ENCODE assay signal across 18 cellular contexts in the genomic region with DNA sequence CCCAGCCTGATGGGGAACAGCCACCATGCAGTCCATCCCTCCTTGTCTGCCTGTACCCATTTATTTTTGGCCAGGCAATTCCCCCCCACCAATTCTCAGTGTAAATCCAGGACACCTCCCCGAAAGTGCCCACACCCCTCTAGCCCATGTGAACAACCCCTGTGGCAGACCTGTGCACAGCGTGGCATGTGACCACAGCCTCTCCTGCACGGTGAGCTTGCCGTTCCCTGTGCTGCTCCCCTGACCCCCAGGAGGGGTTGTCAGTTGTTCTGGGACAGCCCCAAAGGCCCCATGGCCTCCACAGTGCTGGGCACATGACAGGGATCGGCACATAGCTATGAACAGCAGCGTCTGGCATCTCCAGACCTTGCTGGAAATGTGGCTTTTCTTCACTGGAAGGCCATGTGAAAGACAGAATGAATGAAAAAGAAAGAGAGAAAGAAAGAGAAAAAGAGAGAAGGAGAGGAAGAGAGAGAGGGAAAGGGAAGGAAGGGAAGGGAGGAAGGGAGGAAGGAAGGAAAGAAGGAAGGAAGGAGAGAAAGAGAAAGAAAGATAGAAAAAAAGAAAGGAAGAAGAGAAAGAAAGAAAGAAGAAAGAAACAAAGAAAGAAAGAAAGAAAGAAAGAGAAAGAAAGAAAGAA. TPM values are rescaled to one million over a fixed set of nuclear protein-coding genes. Genes with fewer than 3 reads are reported as not detected.
DNase-seq lines count a peak whose midpoint lies in the region; ATAC-seq and TF ChIP-seq lines count a peak whose summit lies in the region.
"Had no signal": no experiment of that assay in that cellular context is flagged by ENCODE, and none has a peak within 500 bp of the region (broad histone marks: within the 10 kb centered on the region; RNA-seq: fewer than 3 reads in every experiment).

No MANE protein-coding gene starts in this region.

- no peaks in the 10 kb centered on the region for H3F3A ChIP-seq in PC-3 (ENCODE audit: low read length, unreplicated experiment)

- H3K9me3 ChIP-seq in PC-3 (ENCODE audit: low read length) = no peaks in the 10 kb centered on the region

- peak; percentile 19 for DNase-seq in G401 (ENCODE audit: low spot score)
- DNase-seq in PC-3 = no peak
- DNase-seq in glutamatergic neuron = no peak
- no peak for DNase-seq in progenitor cell of endocrine pancreas (ENCODE audit: low spot score, unreplicated experiment)
- DNase-seq in NCI-H526 (lab: John Stamatoyannopoulos, UW) = no peak
- DNase-seq in ecto neural progenitor cell (ENCODE audit: low spot score) = no peak
- DNase-seq: activated CD4-positive, alpha-beta T cell treated with anti-CD3 and anti-CD28 coated beads, Interleukin-2, amount 50 U/mL, for 1 hour; activated naive CD4-positive, alpha-beta T cell treated with Interleukin-2 at 50 U/mL for 16 hours; cortex of kidney; foreskin melanocyte; GF-D8; HFFc6; left cardiac atrium had no signal

- H4K20me1 ChIP-seq in PC-3 (ENCODE audit: low read length) = no peaks in the 10 kb centered on the region

- no peaks in the 10 kb centered on the region for H3K36me3 ChIP-seq in PC-3 (ENCODE audit: low read depth, low read length)

- peaks cover 55% of the 10 kb centered on the region for H3K4me1 ChIP-seq in PC-3 (ENCODE audit: insufficient read depth, low read length)

- CTCF ChIA-PET in PC-3 (lab: Charles Lee) = interaction anchor here (1.0 kb wide), 1 partner anchor 21 kb away, joined by 3 read pairs; no protein-coding TSS in a partner anchor

- H3K79me2 ChIP-seq in PC-3 (ENCODE audit: low read length) = no peaks in the 10 kb centered on the region

- H3K4me3 ChIP-seq in PC-3 (ENCODE audit: low read length) = peak overlapping the region; percentile 53
- H3K4me3 ChIP-seq: GM12878 had no signal

- BruUV-seq in PC-3 (replicated peaks; lab: Mats Ljungman, UMichigan) = TSS peak; percentile 95

- H3K9me3 Mint-ChIP-seq in glutamatergic neuron (ENCODE audit: unreplicated experiment) = peaks cover 6% of the 10 kb centered on the region
- no peaks in the 10 kb centered on the region for H3K9me3 Mint-ChIP-seq in progenitor cell of endocrine pancreas (ENCODE audit: low read depth)
- H3K9me3 Mint-ChIP-seq: HFFc6 had no signal

- peak; percentile 5; the same call in 1 of the 2 replicates for ATAC-seq in PC-3
- no peak for ATAC-seq in GM21576 (IDR thresholded peaks at IDR 0.05; ENCODE audit: unreplicated experiment)
- ATAC-seq in HG02981 (IDR thresholded peaks at IDR 0.05; ENCODE audit: unreplicated experiment) = no peak
- ATAC-seq: GM12878, left cardiac atrium, Right ventricle myocardium inferior, sciatic nerve had no signal

- H3K36me3 Mint-ChIP-seq in glutamatergic neuron (ENCODE audit: unreplicated experiment) (no peaks in the 10 kb centered on the region), progenitor cell of endocrine pancreas (ENCODE audit: insufficient read depth) (no peaks in the 10 kb centered on the region)

- H3K4me3 Mint-ChIP-seq in glutamatergic neuron (ENCODE audit: unreplicated experiment) = peak overlapping the region; percentile 23
- peak overlapping the region; percentile 20 for H3K4me3 Mint-ChIP-seq in progenitor cell of endocrine pancreas (ENCODE audit: low read depth)
- H3K4me3 Mint-ChIP-seq: HFFc6 had no signal

- no peaks in the 10 kb centered on the region for H3K9me2 ChIP-seq in PC-3 (replicated peaks; ENCODE audit: low read length)

- H3K27me3 Mint-ChIP-seq in glutamatergic neuron (ENCODE audit: unreplicated experiment) (peaks cover 5% of the 10 kb centered on the region), progenitor cell of endocrine pancreas (no peaks in the 10 kb centered on the region)

- H3K27ac ChIP-seq in PC-3 (ENCODE audit: low read length) = peak overlapping the region; percentile 91

- intact Hi-C loops in PC-3 (cut with micrococcal nuclease) = loop anchor here (1.0 kb wide), 1 partner anchor 9 kb away; no protein-coding TSS in a partner anchor

- in situ Hi-C loops in G401 (cut with HindIII; ENCODE audit: low sequenced_read_pairs) = no loop called here

- H3K9ac ChIP-seq in PC-3 (ENCODE audit: low read length) = peak overlapping the region; percentile 75

- H3K27me3 ChIP-seq in PC-3 (ENCODE audit: low read length) = no peaks in the 10 kb centered on the region

- H3K27ac Mint-ChIP-seq in glutamatergic neuron (ENCODE audit: unreplicated experiment) = peak overlapping the region; percentile 26
- H3K27ac Mint-ChIP-seq in progenitor cell of endocrine pancreas = peak overlapping the region; percentile 94
- H3K27ac Mint-ChIP-seq: HFFc6 had no signal

- TF ChIP-seq CTCF in PC-3 (conservative IDR thresholded peaks at IDR 0.05; ENCODE audit: low read depth, low read length) (no peak), glutamatergic neuron (IDR thresholded peaks at IDR 0.05; ENCODE audit: partially characterized antibody, unreplicated experiment) (no peak), progenitor cell of endocrine pancreas (IDR thresholded peaks at IDR 0.05; ENCODE audit: unreplicated experiment) (no peak)

- POLR2A ChIA-PET in PC-3 (lab: Charles Lee; ENCODE audit: unreplicated experiment) = no interaction called here

- H3K4me1 Mint-ChIP-seq in glutamatergic neuron (ENCODE audit: low read depth, unreplicated experiment) (peaks cover 34% of the 10 kb centered on the region), progenitor cell of endocrine pancreas (ENCODE audit: low read depth) (peaks cover 61% of the 10 kb centered on the region)

- peak overlapping the region; percentile 81 for H3K4me2 ChIP-seq in PC-3 (ENCODE audit: low read length)

- H2AFZ ChIP-seq in PC-3 (ENCODE audit: low read length) = peak overlapping the region; percentile 52

RNA-seq across cellular contexts. Expression of a gene that starts 3.9 kb away (rescaled TPM):
- 0.20 TPM in 1 of 2 replicates, not detected in the other for total RNA-seq in G401 (2014; rRNA removed; shearing (Covaris generic))
- not detected in 2 replicates for total RNA-seq in PC-3 (2014; rRNA removed)
- not detected for total RNA-seq in glutamatergic neuron (ENCODE audit: unreplicated experiment)
- 6.4 and 8.7 TPM in 2 replicates for total RNA-seq in progenitor cell of endocrine pancreas
- total RNA-seq: GM12878, HFFc6 had no signal

RNA-seq across cellular contexts. Expression of a gene that starts 37.2 kb away (rescaled TPM):
- total RNA-seq in G401 (2014; rRNA removed; shearing (Covaris generic)) = not detected in 2 replicates
- total RNA-seq in PC-3 (2014; rRNA removed) (0.35 TPM in 1 of 2 replicates, not detected in the other), glutamatergic neuron (ENCODE audit: unreplicated experiment) (6.3 TPM), progenitor cell of endocrine pancreas (12.5 and 13.5 TPM in 2 replicates)
